In the genomic region with DNA sequence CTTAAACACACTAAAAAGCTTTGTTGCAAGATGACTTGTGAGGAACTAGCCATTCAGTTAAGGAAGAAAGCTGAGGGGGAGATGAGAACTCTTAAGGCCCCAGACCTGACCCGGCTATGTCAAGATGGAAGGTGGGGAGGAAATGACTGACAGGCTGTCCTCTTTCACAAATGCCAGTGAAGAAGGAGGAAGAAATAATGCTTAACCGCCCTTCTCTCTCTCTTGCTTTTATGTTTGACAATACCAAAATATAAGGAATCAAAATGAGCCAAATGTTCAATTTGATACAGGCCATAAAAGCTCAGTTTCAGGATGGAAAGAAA, we compare ENCODE assay signal across 19 cellular contexts.
DNase-seq lines count a peak whose midpoint lies in the region; ATAC-seq and TF ChIP-seq lines count a peak whose summit lies in the region.
"Had no signal": no experiment of that assay in that cellular context is flagged by ENCODE, and none has a peak within 500 bp of the region (broad histone marks: within the 10 kb centered on the region; RNA-seq: fewer than 3 reads in every experiment).

No MANE protein-coding gene starts in this region.

- no peak overlapping the region for H3K27ac ChIP-seq in CD4-positive, CD25-positive, alpha-beta regulatory T cell (ENCODE audit: insufficient read depth, low read length, poor library complexity, severe bottlenecking)
- H3K27ac ChIP-seq in aorta (ENCODE audit: low read depth in 1 of 2, low read length in 2 of 2): no peak overlapping the region
- H3K27ac ChIP-seq: A549, ascending aorta had no signal

- no peaks in the 10 kb centered on the region for H3K27me3 ChIP-seq in CD4-positive, CD25-positive, alpha-beta regulatory T cell (ENCODE audit: control insufficient read depth, insufficient read depth, low read length)
- no peaks in the 10 kb centered on the region for H3K27me3 ChIP-seq in aorta (ENCODE audit: control insufficient read depth in 1 of 2, insufficient read depth in 2 of 2, low read length in 1 of 2)
- H3K27me3 ChIP-seq: ascending aorta, foreskin keratinocyte had no signal

- CTCF ChIA-PET in activated CD8-positive, alpha-beta T cell treated with anti-CD3 and anti-CD28 coated beads for 36 hours (lab: Charles Lee): interaction anchor here (1.2 to 2.7 kb wide), 2 partner anchors 17 to 22 kb away, joined by 3 to 16 read pairs; no protein-coding TSS in a partner anchor
- CTCF ChIA-PET in activated CD8-positive, alpha-beta T cell treated with anti-CD3 and anti-CD28 coated beads, Interleukin-2, amount 10 ng/mL, durations not matched to agents 7 days and 5 days (lab: Charles Lee): interaction anchor here (1.3 to 1.8 kb wide), 3 partner anchors 16 to 112 kb away, joined by 4 to 10 read pairs (median 5); no protein-coding TSS in a partner anchor
- CTCF ChIA-PET in activated CD4-positive, alpha-beta memory T cell treated with anti-CD3 and anti-CD28 coated beads, Interleukin-2, amount 10 ng/mL, durations not matched to agents 7 days and 5 days (lab: Charles Lee): interaction anchor here (0.7 to 1.4 kb wide), 5 partner anchors 15 to 527 kb away, joined by 3 to 4 read pairs (median 3); no protein-coding TSS in a partner anchor

- no peak for TF ChIP-seq CTCF in activated CD8-positive, alpha-beta T cell treated with anti-CD3 and anti-CD28 coated beads for 36 hours (IDR thresholded peaks at IDR 0.05)

- no peaks in the 10 kb centered on the region for H3K9me3 ChIP-seq in CD4-positive, CD25-positive, alpha-beta regulatory T cell (ENCODE audit: control insufficient read depth in 2 of 2, low read length in 2 of 2)
- no peaks in the 10 kb centered on the region for H3K9me3 ChIP-seq in aorta (ENCODE audit: control insufficient read depth, low read length)
- H3K9me3 ChIP-seq: A549, ascending aorta had no signal

- peaks cover 16% of the 10 kb centered on the region for H3K4me1 Mint-ChIP-seq in activated CD8-positive, alpha-beta T cell treated with anti-CD3 and anti-CD28 coated beads for 36 hours (ENCODE audit: low read depth)
- H3K4me1 Mint-ChIP-seq in activated CD8-positive, alpha-beta T cell treated with anti-CD3 and anti-CD28 coated beads, Interleukin-2, amount 10 ng/mL, durations not matched to agents 7 days and 5 days (ENCODE audit: low read depth): peaks cover 8% of the 10 kb centered on the region
- H3K4me1 Mint-ChIP-seq in CD4-positive, CD25-positive, alpha-beta regulatory T cell: peaks cover 15 to 23% (median 19%) of the 10 kb centered on the region in 4 donors
- H3K4me1 Mint-ChIP-seq in activated CD4-positive, alpha-beta memory T cell treated with anti-CD3 and anti-CD28 coated beads, Interleukin-2, amount 10 ng/mL, durations not matched to agents 7 days and 5 days: peaks cover 29% of the 10 kb centered on the region

- no peaks in the 10 kb centered on the region for H3K27me3 Mint-ChIP-seq in activated CD8-positive, alpha-beta T cell treated with anti-CD3 and anti-CD28 coated beads for 36 hours
- no peaks in the 10 kb centered on the region for H3K27me3 Mint-ChIP-seq in activated CD8-positive, alpha-beta T cell treated with anti-CD3 and anti-CD28 coated beads, Interleukin-2, amount 10 ng/mL, durations not matched to agents 7 days and 5 days (ENCODE audit: low read depth)
- no peaks in the 10 kb centered on the region for H3K27me3 Mint-ChIP-seq in CD4-positive, CD25-positive, alpha-beta regulatory T cell
- H3K27me3 Mint-ChIP-seq in activated CD4-positive, alpha-beta memory T cell treated with anti-CD3 and anti-CD28 coated beads, Interleukin-2, amount 10 ng/mL, durations not matched to agents 7 days and 5 days: no peaks in the 10 kb centered on the region
- H3K27me3 Mint-ChIP-seq: B cell had no signal

- intact Hi-C loops in activated CD8-positive, alpha-beta T cell treated with anti-CD3 and anti-CD28 coated beads for 36 hours (cut with micrococcal nuclease): no loop called here
- intact Hi-C loops in left colon (cut with DNase I, micrococcal nuclease): no loop called here
- intact Hi-C loops in aorta (cut with DNase I): no loop called here

- peak overlapping the region; percentile 4 for H3K27ac Mint-ChIP-seq in activated CD8-positive, alpha-beta T cell treated with anti-CD3 and anti-CD28 coated beads for 36 hours
- H3K27ac Mint-ChIP-seq in activated CD8-positive, alpha-beta T cell treated with anti-CD3 and anti-CD28 coated beads, Interleukin-2, amount 10 ng/mL, durations not matched to agents 7 days and 5 days: no peak overlapping the region
- peak overlapping the region in 2 of 3 donors; percentile 1 to 61 for H3K27ac Mint-ChIP-seq in CD4-positive, CD25-positive, alpha-beta regulatory T cell
- H3K27ac Mint-ChIP-seq in activated CD4-positive, alpha-beta memory T cell treated with anti-CD3 and anti-CD28 coated beads, Interleukin-2, amount 10 ng/mL, durations not matched to agents 7 days and 5 days: peak overlapping the region; percentile 40
- H3K27ac Mint-ChIP-seq: B cell had no signal

- H3K4me1 ChIP-seq in CD4-positive, CD25-positive, alpha-beta regulatory T cell (ENCODE audit: control insufficient read depth, insufficient read depth, low read length, poor library complexity, severe bottlenecking): no peaks in the 10 kb centered on the region
- no peaks in the 10 kb centered on the region for H3K4me1 ChIP-seq in aorta (ENCODE audit: control insufficient read depth in 1 of 2, insufficient read depth in 2 of 2, low read length in 2 of 2)
- H3K4me1 ChIP-seq: ascending aorta had no signal

- peaks cover 10% of the 10 kb centered on the region for H3K36me3 Mint-ChIP-seq in activated CD8-positive, alpha-beta T cell treated with anti-CD3 and anti-CD28 coated beads for 36 hours (ENCODE audit: low read depth)
- peaks cover 29% of the 10 kb centered on the region for H3K36me3 Mint-ChIP-seq in activated CD8-positive, alpha-beta T cell treated with anti-CD3 and anti-CD28 coated beads, Interleukin-2, amount 10 ng/mL, durations not matched to agents 7 days and 5 days (ENCODE audit: low read depth)
- peaks cover 53% of the 10 kb centered on the region for H3K36me3 Mint-ChIP-seq in CD4-positive, CD25-positive, alpha-beta regulatory T cell
- peaks cover 30% of the 10 kb centered on the region for H3K36me3 Mint-ChIP-seq in activated CD4-positive, alpha-beta memory T cell treated with anti-CD3 and anti-CD28 coated beads, Interleukin-2, amount 10 ng/mL, durations not matched to agents 7 days and 5 days (ENCODE audit: low read depth)

- no peak for DNase-seq in activated CD8-positive, alpha-beta T cell treated with anti-CD3 and anti-CD28 coated beads for 36 hours
- DNase-seq in activated CD8-positive, alpha-beta T cell treated with anti-CD3 and anti-CD28 coated beads, Interleukin-2, amount 10 ng/mL, durations not matched to agents 7 days and 5 days: no peak
- no peak for DNase-seq in CD4-positive, CD25-positive, alpha-beta regulatory T cell
- DNase-seq in activated CD4-positive, alpha-beta memory T cell treated with anti-CD3 and anti-CD28 coated beads, Interleukin-2, amount 10 ng/mL, durations not matched to agents 7 days and 5 days: no peak
- no peak for DNase-seq in left colon
- DNase-seq in HT-29 (ENCODE audit: low spot score): no peak
- no peak for DNase-seq in aorta
- no peak for DNase-seq in HUDEP-2 (lab: John Stamatoyannopoulos, UW; ENCODE audit: unreplicated experiment in 76 of 76)
- DNase-seq: activated CD4-positive, CD25-positive, alpha-beta regulatory T cell treated with anti-CD3 and anti-CD28 coated beads, Interleukin-2, amount 50 U/mL, for 72 hours; DND-41; effector CD8-positive, alpha-beta T cell; foreskin keratinocyte; Kasumi-1; NCI-H1930; NCI-H2227 treated with DMSO at 0.1 percent for 48 hours; NCI-H82 had no signal

- POLR2A ChIA-PET in activated CD8-positive, alpha-beta T cell treated with anti-CD3 and anti-CD28 coated beads for 36 hours (lab: Charles Lee): interaction anchor here (1.5 kb wide), 1 partner anchor 8 kb away, joined by 4 read pairs; no protein-coding TSS in a partner anchor
- POLR2A ChIA-PET in activated CD8-positive, alpha-beta T cell treated with anti-CD3 and anti-CD28 coated beads, Interleukin-2, amount 10 ng/mL, durations not matched to agents 7 days and 5 days (lab: Charles Lee): no interaction called here
- POLR2A ChIA-PET in activated CD4-positive, alpha-beta memory T cell treated with anti-CD3 and anti-CD28 coated beads, Interleukin-2, amount 10 ng/mL, durations not matched to agents 7 days and 5 days (lab: Charles Lee): no interaction called here

- H3K4me3 ChIP-seq in CD4-positive, CD25-positive, alpha-beta regulatory T cell (ENCODE audit: low read depth, low read length): no peak overlapping the region
- H3K4me3 ChIP-seq in aorta (ENCODE audit: low read length in 2 of 2): no peak overlapping the region
- H3K4me3 ChIP-seq: A549, ascending aorta had no signal

- H3K9me3 Mint-ChIP-seq in activated CD8-positive, alpha-beta T cell treated with anti-CD3 and anti-CD28 coated beads for 36 hours: no peaks in the 10 kb centered on the region
- H3K9me3 Mint-ChIP-seq in activated CD8-positive, alpha-beta T cell treated with anti-CD3 and anti-CD28 coated beads, Interleukin-2, amount 10 ng/mL, durations not matched to agents 7 days and 5 days (ENCODE audit: insufficient read depth): no peaks in the 10 kb centered on the region
- H3K9me3 Mint-ChIP-seq in CD4-positive, CD25-positive, alpha-beta regulatory T cell: no peaks in the 10 kb centered on the region
- no peaks in the 10 kb centered on the region for H3K9me3 Mint-ChIP-seq in activated CD4-positive, alpha-beta memory T cell treated with anti-CD3 and anti-CD28 coated beads, Interleukin-2, amount 10 ng/mL, durations not matched to agents 7 days and 5 days

- no peak overlapping the region for H3K4me3 Mint-ChIP-seq in activated CD8-positive, alpha-beta T cell treated with anti-CD3 and anti-CD28 coated beads for 36 hours
- H3K4me3 Mint-ChIP-seq in activated CD8-positive, alpha-beta T cell treated with anti-CD3 and anti-CD28 coated beads, Interleukin-2, amount 10 ng/mL, durations not matched to agents 7 days and 5 days: no peak overlapping the region
- no peak overlapping the region for H3K4me3 Mint-ChIP-seq in CD4-positive, CD25-positive, alpha-beta regulatory T cell
- H3K4me3 Mint-ChIP-seq in activated CD4-positive, alpha-beta memory T cell treated with anti-CD3 and anti-CD28 coated beads, Interleukin-2, amount 10 ng/mL, durations not matched to agents 7 days and 5 days: no peak overlapping the region
- H3K4me3 Mint-ChIP-seq: B cell had no signal

- WGBS in aorta, 2 donors: 89 to 94% methylated on average over 2 of the region's 2 CpGs

- no peak for ATAC-seq in activated CD8-positive, alpha-beta T cell treated with anti-CD3 and anti-CD28 coated beads for 36 hours
- no peak for ATAC-seq in activated CD8-positive, alpha-beta T cell treated with anti-CD3 and anti-CD28 coated beads, Interleukin-2, amount 10 ng/mL, durations not matched to agents 7 days and 5 days
- ATAC-seq in CD4-positive, CD25-positive, alpha-beta regulatory T cell (ENCODE audit: low read depth in 2 of 2): no peak
- ATAC-seq in left colon: peak; percentile 43
- ATAC-seq in aorta (ENCODE audit: low FRiP score): no peak
- ATAC-seq: foreskin keratinocyte had no signal

- H3K36me3 ChIP-seq in CD4-positive, CD25-positive, alpha-beta regulatory T cell (ENCODE audit: control insufficient read depth, insufficient read depth, low read length): peaks cover 62% of the 10 kb centered on the region
- peaks cover 0 to 3% of the 10 kb centered on the region in 2 donors for H3K36me3 ChIP-seq in aorta (ENCODE audit: control insufficient read depth in 1 of 2, insufficient read depth in 2 of 2, low read length in 1 of 2)
